Comparison of ENCODE assay signal across 11 cellular contexts in the genomic region with DNA sequence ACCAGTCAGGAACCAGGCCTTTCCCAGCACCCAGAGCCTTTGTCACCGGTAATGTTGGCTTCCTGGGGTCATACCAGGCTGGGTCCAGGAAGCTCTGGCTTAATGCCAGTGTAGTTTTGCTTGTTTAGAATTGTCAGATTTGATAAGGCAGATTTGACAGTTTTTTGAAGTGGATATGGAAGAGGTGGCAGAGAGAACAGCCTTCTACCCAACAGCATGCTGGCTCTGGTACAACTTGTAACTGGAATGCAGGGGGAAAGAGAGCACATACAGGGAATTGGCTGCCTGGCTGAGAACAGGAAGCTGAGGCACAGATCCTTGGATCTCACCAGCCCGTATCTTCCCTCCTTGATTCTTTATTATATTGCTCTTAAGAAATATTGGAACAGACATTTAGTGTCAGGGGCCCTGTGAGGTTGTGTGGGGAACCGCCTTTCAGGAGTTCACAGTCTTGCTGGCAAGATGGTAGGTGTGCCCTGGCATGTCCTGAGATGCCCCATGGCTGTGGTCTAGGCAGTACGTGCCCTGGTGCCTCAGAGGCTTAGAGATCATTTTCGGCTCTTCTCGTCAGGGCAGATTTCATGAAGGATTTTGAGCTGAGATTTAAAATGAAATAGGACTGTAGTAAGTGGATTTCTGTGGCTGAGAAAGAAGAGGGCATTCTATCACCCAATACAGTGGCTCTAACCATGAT.
DNase-seq lines count a peak whose midpoint lies in the region; ATAC-seq and TF ChIP-seq lines count a peak whose summit lies in the region.
"Had no signal": no experiment of that assay in that cellular context is flagged by ENCODE, and none has a peak within 500 bp of the region (broad histone marks: within the 10 kb centered on the region; RNA-seq: fewer than 3 reads in every experiment).

No MANE protein-coding gene starts in this region.

- H2BK12ac ChIP-seq in mesenchymal stem cell (ENCODE audit: low read length in 2 of 2), result peak overlapping the region in 1 of 2 experiments; percentile 98

- peaks cover 5% of the 10 kb centered on the region for H3K4me1 ChIP-seq in colonic mucosa
- peaks cover 9% of the 10 kb centered on the region for H3K4me1 ChIP-seq in mesenchymal stem cell (ENCODE audit: control insufficient read depth, insufficient read depth, low read depth, low read length)
- peaks cover 19 to 28% (median 24%) of the 10 kb centered on the region in 4 donors for H3K4me1 ChIP-seq in upper lobe of left lung

- H3K27me3 ChIP-seq in colonic mucosa (no peaks in the 10 kb centered on the region), mesenchymal stem cell (ENCODE audit: control insufficient read depth in 1 of 2, insufficient read depth in 1 of 2, low read length in 2 of 2) (no peaks in the 10 kb centered on the region), upper lobe of left lung (no peaks in the 10 kb centered on the region)

- H3K9ac ChIP-seq in colonic mucosa (ENCODE audit: low read depth in 2 of 2, low read length in 2 of 2), result peak overlapping the region in 1 of 2 donors; percentile 36
- H3K9ac ChIP-seq in mesenchymal stem cell (ENCODE audit: low read length), result peak overlapping the region; percentile 40

- no peaks in the 10 kb centered on the region for H3K36me3 ChIP-seq in colonic mucosa
- no peaks in the 10 kb centered on the region for H3K36me3 ChIP-seq in mesenchymal stem cell (ENCODE audit: control insufficient read depth in 1 of 2, insufficient read depth in 2 of 2, low read depth in 1 of 2, low read length in 2 of 2)
- no peaks in the 10 kb centered on the region for H3K36me3 ChIP-seq in upper lobe of left lung

- peak overlapping the region in 1 of 2 experiments; percentile 36 for H3K23ac ChIP-seq in mesenchymal stem cell (ENCODE audit: low read length in 2 of 2)

- H3K18ac ChIP-seq in mesenchymal stem cell (ENCODE audit: low read depth in 1 of 2, low read length in 2 of 2), result peak overlapping the region; percentile 58 to 74

- peak overlapping the region; percentile 64 for H4K91ac ChIP-seq in mesenchymal stem cell (ENCODE audit: low read length)

- TF ChIP-seq CTCF in colonic mucosa (IDR thresholded peaks at IDR 0.05), result no peak
- TF ChIP-seq CTCF in upper lobe of left lung (IDR thresholded peaks at IDR 0.05), result no peak

- intact Hi-C loops in colonic mucosa (cut with DNase I), result loop anchor here (5.0 to 10.0 kb wide), 3 partner anchors 169 to 619 kb away; no protein-coding TSS in a partner anchor

- TF ChIP-seq POLR2A in upper lobe of left lung (IDR thresholded peaks at IDR 0.05), result no peak

- no peak overlapping the region for H3K14ac ChIP-seq in mesenchymal stem cell (ENCODE audit: low read length in 2 of 2)

- H4K8ac ChIP-seq in mesenchymal stem cell (ENCODE audit: low read length), result no peak overlapping the region

- peak overlapping the region in 1 of 2 experiments; percentile 55 for H3K4ac ChIP-seq in mesenchymal stem cell (ENCODE audit: low read depth in 1 of 2, low read length in 2 of 2)

- H3K4me3 ChIP-seq in colonic mucosa (no peak overlapping the region), mesenchymal stem cell (ENCODE audit: insufficient read depth in 1 of 2, low read depth in 1 of 2, low read length in 2 of 2) (no peak overlapping the region), upper lobe of left lung (no peak overlapping the region)

- ATAC-seq in upper lobe of left lung (ENCODE audit: low FRiP score in 2 of 2) (no peak), HG03095 (IDR thresholded peaks at IDR 0.05; ENCODE audit: unreplicated experiment) (no peak)
- ATAC-seq in stimulated activated naive CD8-positive, alpha-beta T cell treated with anti-CD3 and anti-CD28 coated beads, Interleukin-15, Interleukin-2, amounts not matched to agents 100 U/mL and 50 U/mL, for 24 hours, result no peak
- ATAC-seq: T-helper 17 cell had no signal

- no peak overlapping the region for H3K4me2 ChIP-seq in mesenchymal stem cell (ENCODE audit: low read length, poor library complexity, severe bottlenecking)

- H2AK5ac ChIP-seq in mesenchymal stem cell (ENCODE audit: low read length, severe bottlenecking), result peak overlapping the region; percentile 83

- WGBS in mesenchymal stem cell, result 98% methylated on average over 5 of the region's 6 CpGs
- 68 to 77% methylated on average over 5 to 6 of the region's 6 CpGs for WGBS in upper lobe of left lung, 2 donors

- H2AFZ ChIP-seq in mesenchymal stem cell (ENCODE audit: low read depth, low read length), result no peak overlapping the region

- no peak overlapping the region for H2BK15ac ChIP-seq in mesenchymal stem cell (ENCODE audit: low read depth, poor library complexity, severe bottlenecking)

- H3K79me1 ChIP-seq in mesenchymal stem cell (replicated peaks; ENCODE audit: low read length, poor library complexity, severe bottlenecking), result peaks cover 8% of the 10 kb centered on the region

- peak overlapping the region; percentile 0 for H2BK120ac ChIP-seq in mesenchymal stem cell (ENCODE audit: low read depth, low read length)

- H3K27ac ChIP-seq in colonic mucosa (peak overlapping the region; percentile 15), mesenchymal stem cell (ENCODE audit: low read length, poor library complexity, severe bottlenecking) (no peak overlapping the region), upper lobe of left lung (peak overlapping the region; percentile 0 to 63 (median 48))

- no peak overlapping the region for H2BK5ac ChIP-seq in mesenchymal stem cell (ENCODE audit: low read depth, low read length, poor library complexity, severe bottlenecking)

- no peak for TF ChIP-seq EP300 in upper lobe of left lung (IDR thresholded peaks at IDR 0.05)

- peak; percentile 19 for DNase-seq in DMS79 treated with DMSO at 0.1 percent for 48 hours (lab: John Stamatoyannopoulos, UW)
- no peak for DNase-seq in DMS79 (lab: John Stamatoyannopoulos, UW)
- DNase-seq in colonic mucosa, result no peak
- no peak for DNase-seq in mesenchymal stem cell
- no peak for DNase-seq in upper lobe of left lung
- DNase-seq in stimulated activated naive CD8-positive, alpha-beta T cell treated with anti-CD3 and anti-CD28 coated beads, Interleukin-15, Interleukin-2, amounts not matched to agents 100 U/mL and 50 U/mL, for 24 hours, result no peak
- no peak for DNase-seq in T1000 (lab: John Stamatoyannopoulos, UW)
- DNase-seq: NK-92 treated with Interleukin-12 subunit alpha and Interleukin-12 subunit beta, amount 100 ng/mL, for 24 hours; stimulated activated CD8-positive, alpha-beta memory T cell treated with anti-CD3 and anti-CD28 coated beads, Interleukin-4, amount 100 ng/mL, for 48 hours; T-helper 17 cell had no signal

- H3K9me3 ChIP-seq in colonic mucosa, result no peaks in the 10 kb centered on the region
- H3K9me3 ChIP-seq in mesenchymal stem cell (ENCODE audit: control insufficient read depth, low read length), result no peaks in the 10 kb centered on the region
- H3K9me3 ChIP-seq in upper lobe of left lung, result no peaks in the 10 kb centered on the region
